Comparison of ENCODE assay signal across 1 cellular context in the genomic region with DNA sequence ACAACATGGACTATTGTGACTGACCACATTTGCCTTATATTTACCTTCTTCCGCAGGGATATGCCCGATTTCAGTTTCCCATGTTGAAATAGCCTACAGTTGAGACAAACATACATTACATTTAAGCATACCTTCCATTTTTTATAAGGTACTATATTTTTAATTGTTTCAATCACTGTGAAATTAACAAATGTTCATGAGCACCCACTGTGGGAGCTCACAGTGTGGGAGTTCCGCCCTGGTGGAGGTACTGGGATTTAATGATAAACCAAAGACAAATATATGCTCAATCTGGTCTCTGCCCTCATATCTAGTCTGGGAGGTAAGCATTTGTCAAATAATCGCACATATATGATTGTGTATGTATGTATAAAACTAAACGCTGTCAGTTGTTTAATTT.
TF ChIP-seq lines count a peak whose summit lies in the region.

No MANE protein-coding gene starts in this region.

TF ChIP-seq in H1, 55 proteins besides CTCF, POLR2A, EP300 and RAD21:
- TF ChIP-seq BRCA1 (IDR thresholded peaks at IDR 0.05; ENCODE audit: low read depth, low read length), result no peak
- TF ChIP-seq RBBP5 (IDR thresholded peaks at IDR 0.05; ENCODE audit: borderline replicate concordance, low read depth, low read length), result no peak
- no peak for TF ChIP-seq NANOG (IDR thresholded peaks at IDR 0.05; ENCODE audit: insufficient read depth, low read depth, low read length, poor library complexity, severe bottlenecking)
- no peak for TF ChIP-seq BCL11A (IDR thresholded peaks at IDR 0.05; ENCODE audit: low read depth in 2 of 2, low read length in 2 of 2)
- no peak for TF ChIP-seq TEAD4 (IDR thresholded peaks at IDR 0.05; ENCODE audit: low read depth, low read length)
- no peak for TF ChIP-seq EZH2 (IDR thresholded peaks at IDR 0.05; ENCODE audit: low read depth, low read length, severe bottlenecking)
- TF ChIP-seq TAF7 (optimal IDR thresholded peaks at IDR 0.05; ENCODE audit: borderline replicate concordance, low read depth, low read length), result no peak
- no peak for TF ChIP-seq NRF1 (IDR thresholded peaks at IDR 0.05; ENCODE audit: low read depth, low read length)
- no peak for TF ChIP-seq GTF2F1 (IDR thresholded peaks at IDR 0.05; ENCODE audit: borderline replicate concordance, low read depth, low read length)
- TF ChIP-seq SP2 (IDR thresholded peaks at IDR 0.05; ENCODE audit: low read length), result no peak
- TF ChIP-seq EGR1 (IDR thresholded peaks at IDR 0.05; ENCODE audit: borderline replicate concordance, low read depth, low read length), result no peak
- TF ChIP-seq SIN3A (conservative IDR thresholded peaks at IDR 0.05 in 1 of 2, IDR thresholded peaks at IDR 0.05 in 1 of 2; ENCODE audit: low read depth in 1 of 2, low read length in 2 of 2), result no peak
- no peak for TF ChIP-seq CHD1 (IDR thresholded peaks at IDR 0.05; ENCODE audit: low read depth, low read length)
- no peak for TF ChIP-seq ATF2 (IDR thresholded peaks at IDR 0.05; ENCODE audit: low read length)
- TF ChIP-seq SUZ12 (IDR thresholded peaks at IDR 0.05; ENCODE audit: low read length), result no peak
- no peak for TF ChIP-seq SRF (IDR thresholded peaks at IDR 0.05; ENCODE audit: low read depth, low read length)
- no peak for TF ChIP-seq JUND (IDR thresholded peaks at IDR 0.05; ENCODE audit: low read length)
- TF ChIP-seq SIX5 (IDR thresholded peaks at IDR 0.05; ENCODE audit: low read depth, low read length), result no peak
- TF ChIP-seq HDAC2 (IDR thresholded peaks at IDR 0.05; ENCODE audit: borderline replicate concordance in 1 of 2, low read depth in 2 of 2, low read length in 2 of 2), result no peak
- TF ChIP-seq KDM4A (IDR thresholded peaks at IDR 0.05; ENCODE audit: low read depth, low read length, severe bottlenecking), result no peak
